ENCODE assay signal across 24 cellular contexts in genomic region chr2:83006991-83007390, GRCh38.
"Had no signal": no experiment of that assay in that cellular context is flagged by ENCODE, and none has a peak within 500 bp of the region (broad histone marks: within the 10 kb centered on the region; RNA-seq: fewer than 3 reads in every experiment).

No MANE protein-coding gene starts in this region.

- H3K36me3 ChIP-seq: breast epithelium, esophagus muscularis mucosa, left lung, stomach had no signal

- H3K27me3 Mint-ChIP-seq: activated CD4-positive, alpha-beta memory T cell treated with anti-CD3 and anti-CD28 coated beads, Interleukin-2, amount 10 ng/mL, durations not matched to agents 7 days and 5 days; activated CD8-positive, alpha-beta memory T cell treated with anti-CD3 and anti-CD28 coated beads, Interleukin-2, amount 10 ng/mL, durations not matched to agents 7 days and 5 days; activated T-helper 17 cell treated with anti-CD3 and anti-CD28 coated beads, Interleukin-2, amount 50 U/mL, for 72 hours; dendritic cell treated with granulocyte-macrophage colony-stimulating factor and Interleukin-4, amounts not matched to agents 40 ng/mL and 50 ng/mL, for 4 days; progenitor cell of endocrine pancreas; type B pancreatic cell had no signal

- H3K4me1 Mint-ChIP-seq: activated CD4-positive, alpha-beta memory T cell treated with anti-CD3 and anti-CD28 coated beads, Interleukin-2, amount 10 ng/mL, durations not matched to agents 7 days and 5 days; activated CD8-positive, alpha-beta memory T cell treated with anti-CD3 and anti-CD28 coated beads, Interleukin-2, amount 10 ng/mL, durations not matched to agents 7 days and 5 days; activated T-helper 17 cell treated with anti-CD3 and anti-CD28 coated beads, Interleukin-2, amount 50 U/mL, for 72 hours had no signal

- H3K36me3 Mint-ChIP-seq: activated CD8-positive, alpha-beta memory T cell treated with anti-CD3 and anti-CD28 coated beads, Interleukin-2, amount 10 ng/mL, durations not matched to agents 7 days and 5 days; type B pancreatic cell had no signal

- H3K27me3 ChIP-seq: breast epithelium, esophagus muscularis mucosa, foreskin keratinocyte, left lung, stomach, testis had no signal

- H3K9me3 Mint-ChIP-seq: activated CD4-positive, alpha-beta memory T cell treated with anti-CD3 and anti-CD28 coated beads, Interleukin-2, amount 10 ng/mL, durations not matched to agents 7 days and 5 days; dendritic cell treated with granulocyte-macrophage colony-stimulating factor and Interleukin-4, amounts not matched to agents 40 ng/mL and 50 ng/mL, for 4 days; type B pancreatic cell had no signal

- H3K9me3 ChIP-seq: breast epithelium, esophagus muscularis mucosa, testis had no signal

- H3K27ac ChIP-seq: breast epithelium, esophagus muscularis mucosa, foreskin keratinocyte, left lung, skin epidermis, stomach, testis had no signal

- DNase-seq: activated CD4-positive, alpha-beta memory T cell treated with anti-CD3 and anti-CD28 coated beads, Interleukin-2, amount 10 ng/mL, durations not matched to agents 7 days and 5 days; activated CD4-positive, alpha-beta T cell treated with anti-CD3 and anti-CD28 coated beads for 48 hours; activated CD4-positive, CD25-positive, alpha-beta regulatory T cell; activated CD8-positive, alpha-beta memory T cell treated with anti-CD3 and anti-CD28 coated beads, Interleukin-2, amount 10 ng/mL, durations not matched to agents 7 days and 5 days; activated naive CD4-positive, alpha-beta T cell treated with anti-CD3 and anti-CD28 coated beads for 36 hours; aorta; effector CD8-positive, alpha-beta T cell; foreskin keratinocyte; glutamatergic neuron; hypothalamus; left lung; stimulated activated CD4-positive, alpha-beta T cell treated with anti-CD3 and anti-CD28 coated beads, Interleukin-15, amount 100 ng/mL, for 24 hours; stimulated activated CD4-positive, alpha-beta T cell treated with anti-CD3 and anti-CD28 coated beads, Interleukin-2, amount 100 ng/mL, for 48 hours; stomach; T1000; testis had no signal

- H3K4me3 ChIP-seq: breast epithelium, esophagus muscularis mucosa, left lung, skin epidermis, stomach, testis had no signal

- ATAC-seq: activated CD8-positive, alpha-beta memory T cell treated with anti-CD3 and anti-CD28 coated beads, Interleukin-2, amount 10 ng/mL, durations not matched to agents 7 days and 5 days; activated T-helper 17 cell treated with anti-CD3 and anti-CD28 coated beads, Interleukin-2, amount 50 U/mL, for 72 hours; foreskin keratinocyte; left lung had no signal

- H3K27ac Mint-ChIP-seq: activated CD4-positive, alpha-beta memory T cell treated with anti-CD3 and anti-CD28 coated beads, Interleukin-2, amount 10 ng/mL, durations not matched to agents 7 days and 5 days; activated CD8-positive, alpha-beta memory T cell treated with anti-CD3 and anti-CD28 coated beads, Interleukin-2, amount 10 ng/mL, durations not matched to agents 7 days and 5 days; activated naive CD4-positive, alpha-beta T cell treated with anti-CD3 and anti-CD28 coated beads for 36 hours; activated T-helper 17 cell treated with anti-CD3 and anti-CD28 coated beads, Interleukin-2, amount 50 U/mL, for 72 hours; dendritic cell treated with granulocyte-macrophage colony-stimulating factor and Interleukin-4, amounts not matched to agents 40 ng/mL and 50 ng/mL, for 4 days; mesothelial cell of epicardium; progenitor cell of endocrine pancreas; type B pancreatic cell had no signal

- H3K4me3 Mint-ChIP-seq: activated CD4-positive, alpha-beta memory T cell treated with anti-CD3 and anti-CD28 coated beads, Interleukin-2, amount 10 ng/mL, durations not matched to agents 7 days and 5 days; activated CD8-positive, alpha-beta memory T cell treated with anti-CD3 and anti-CD28 coated beads, Interleukin-2, amount 10 ng/mL, durations not matched to agents 7 days and 5 days; activated naive CD4-positive, alpha-beta T cell treated with anti-CD3 and anti-CD28 coated beads for 36 hours; activated T-helper 17 cell treated with anti-CD3 and anti-CD28 coated beads, Interleukin-2, amount 50 U/mL, for 72 hours; dendritic cell treated with granulocyte-macrophage colony-stimulating factor and Interleukin-4, amounts not matched to agents 40 ng/mL and 50 ng/mL, for 4 days; mesothelial cell of epicardium; type B pancreatic cell had no signal

- H3K4me1 ChIP-seq: breast epithelium, esophagus muscularis mucosa, foreskin keratinocyte, left lung, stomach, testis had no signal
